In genomic region chr7:158432369-158433270, GRCh38 we compare ENCODE assay signal across 1 cellular context.
TF ChIP-seq lines count a peak whose summit lies in the region.

No MANE protein-coding gene starts in this region.

TF ChIP-seq in WTC11, 78 proteins besides CTCF, POLR2A, EP300 and RAD21 (continued from another document):
- TF ChIP-seq AFF4 (CRISPR knock-in tag; IDR thresholded peaks at IDR 0.05; ENCODE audit: borderline replicate concordance) (no peak), CREB1 (CRISPR knock-in tag; IDR thresholded peaks at IDR 0.05) (no peak), ATF2 (CRISPR knock-in tag; IDR thresholded peaks at IDR 0.05; ENCODE audit: borderline replicate concordance, low read depth) (no peak)
TF ChIP-seq in WTC11: peak in this region for 0.
